ENCODE assay signal across 1 cellular context in the genomic region with DNA sequence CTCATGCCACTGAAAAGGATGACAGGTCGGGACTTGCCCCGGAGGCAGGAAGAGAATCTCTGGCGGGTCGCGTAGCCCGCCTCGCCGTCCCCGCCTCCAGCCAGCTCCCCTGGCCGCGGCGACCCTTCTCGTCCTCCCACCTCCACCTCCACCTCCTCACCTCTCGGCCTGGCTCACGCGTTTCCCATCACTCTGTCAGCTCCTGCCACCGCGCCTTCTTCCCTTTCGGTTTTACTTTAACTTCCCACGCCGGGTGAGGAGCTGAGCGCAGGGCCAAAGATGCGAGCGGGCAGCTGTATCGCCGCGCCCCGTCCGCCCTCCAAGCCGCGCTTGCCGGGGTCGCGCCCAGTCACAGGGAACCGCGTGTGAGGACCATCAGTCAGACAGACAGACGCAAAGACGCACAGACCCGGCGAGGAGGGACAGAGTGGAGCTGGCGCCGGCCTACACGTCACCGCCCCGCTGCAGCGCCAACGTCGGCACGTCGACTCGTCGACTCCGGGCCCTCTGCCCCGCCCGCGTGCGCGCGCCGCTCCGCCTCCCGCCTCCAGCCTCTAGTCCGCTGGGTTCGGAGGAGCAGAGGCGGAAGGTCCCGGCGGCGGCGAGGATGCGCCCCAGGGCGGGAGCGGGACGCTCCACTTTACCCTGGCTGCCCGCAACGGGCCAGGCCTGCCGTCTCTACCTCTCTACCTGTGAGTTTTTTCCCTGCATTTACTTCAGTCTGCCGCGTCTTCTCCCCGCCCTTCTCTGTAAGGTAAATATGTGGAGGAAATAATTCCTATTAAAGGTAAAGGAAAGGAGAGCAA.
TF ChIP-seq lines count a peak whose summit lies in the region.

Gene ASCC3 (minus strand): TSS at position 429 of the 806 bp plus-strand sequence. CDS start 13,332 bp downstream, outside the sequence.

TF ChIP-seq in H1, 55 proteins besides CTCF, POLR2A, EP300 and RAD21 (continued from another document):
- TF ChIP-seq USF2 (IDR thresholded peaks at IDR 0.05; ENCODE audit: low read length) (no peak), CREB1 (IDR thresholded peaks at IDR 0.05) (peak; percentile 97), CEBPB (IDR thresholded peaks at IDR 0.05; ENCODE audit: low read depth, low read length) (no peak), SIRT6 (IDR thresholded peaks at IDR 0.05; ENCODE audit: low read length) (no peak), POLR2AphosphoS5 (IDR thresholded peaks at IDR 0.05; ENCODE audit: low read depth, low read length) (peak; percentile 89), GTF2F1 (IDR thresholded peaks at IDR 0.05; ENCODE audit: borderline replicate concordance, low read depth, low read length) (no peak), ZNF274 (IDR thresholded peaks at IDR 0.05; ENCODE audit: borderline replicate concordance, extremely low read depth, low read length) (no peak), BACH1 (IDR thresholded peaks at IDR 0.05; ENCODE audit: low read length) (no peak), SP4 (IDR thresholded peaks at IDR 0.05; ENCODE audit: low read length) (no peak), SUZ12 (IDR thresholded peaks at IDR 0.05; ENCODE audit: low read length) (no peak), FOSL1 (IDR thresholded peaks at IDR 0.05; ENCODE audit: insufficient read depth, low read depth, low read length) (0 out of 2 replicates have a peak, but pooled peaks have one; percentile 16), YY1 (IDR thresholded peaks at IDR 0.05; ENCODE audit: low read depth, low read length) (no peak), SIN3A (conservative IDR thresholded peaks at IDR 0.05 in 1 of 2, IDR thresholded peaks at IDR 0.05 in 1 of 2; ENCODE audit: low read depth in 1 of 2, low read length in 2 of 2) (0 out of 4 replicates have a peak, but pooled peaks have one; percentile 40 to 51), RXRA (IDR thresholded peaks at IDR 0.05; ENCODE audit: insufficient read depth, low read depth, low read length) (no peak), RBBP5 (IDR thresholded peaks at IDR 0.05; ENCODE audit: borderline replicate concordance, low read depth, low read length) (peak; percentile 96), CHD2 (IDR thresholded peaks at IDR 0.05; ENCODE audit: low read length) (no peak), KDM4A (IDR thresholded peaks at IDR 0.05; ENCODE audit: low read depth, low read length, severe bottlenecking) (peak; percentile 77), CBX5 (IDR thresholded peaks at IDR 0.05; ENCODE audit: low read depth, low read length) (no peak), SRF (IDR thresholded peaks at IDR 0.05; ENCODE audit: low read depth, low read length) (peak; percentile 14; the same call in 1 of the 2 replicates), HDAC6 (IDR thresholded peaks at IDR 0.05; ENCODE audit: low read depth, low read length) (no peak), BRCA1 (IDR thresholded peaks at IDR 0.05; ENCODE audit: low read depth, low read length) (no peak), POU5F1 (IDR thresholded peaks at IDR 0.05; ENCODE audit: low read depth, low read length) (no peak), CHD1 (IDR thresholded peaks at IDR 0.05; ENCODE audit: low read depth, low read length) (no peak), JUND (IDR thresholded peaks at IDR 0.05; ENCODE audit: low read length) (no peak), NRF1 (IDR thresholded peaks at IDR 0.05; ENCODE audit: low read depth, low read length) (no peak), BCL11A (IDR thresholded peaks at IDR 0.05; ENCODE audit: low read depth in 2 of 2, low read length in 2 of 2) (no peak), ASH2L (IDR thresholded peaks at IDR 0.05; ENCODE audit: low read length) (peak; percentile 99), SAP30 (IDR thresholded peaks at IDR 0.05; ENCODE audit: insufficient read depth, insufficient replicate concordance, low read length) (peak; percentile 25), KDM5A (IDR thresholded peaks at IDR 0.05; ENCODE audit: low read length) (peak; percentile 38; the same call in 1 of the 2 replicates), TBP (IDR thresholded peaks at IDR 0.05; ENCODE audit: low read depth, low read length) (peak; percentile 77; the same call in 1 of the 2 replicates), RFX5 (IDR thresholded peaks at IDR 0.05; ENCODE audit: borderline replicate concordance, low read depth, low read length) (no peak), E2F6 (IDR thresholded peaks at IDR 0.05) (peak; percentile 96), MAFK (IDR thresholded peaks at IDR 0.05; ENCODE audit: low read depth, low read length) (no peak), JUN (IDR thresholded peaks at IDR 0.05; ENCODE audit: low read depth, low read length) (no peak), CHD7 (IDR thresholded peaks at IDR 0.05; ENCODE audit: insufficient replicate concordance, low read length) (no peak), TAF7 (optimal IDR thresholded peaks at IDR 0.05; ENCODE audit: borderline replicate concordance, low read depth, low read length) (peak; percentile 59), EGR1 (IDR thresholded peaks at IDR 0.05; ENCODE audit: borderline replicate concordance, low read depth, low read length) (no peak), TCF12 (IDR thresholded peaks at IDR 0.05; ENCODE audit: low read depth, low read length) (no peak), HDAC2 (IDR thresholded peaks at IDR 0.05; ENCODE audit: borderline replicate concordance in 1 of 2, low read depth in 2 of 2, low read length in 2 of 2) (peak in 1 of 2 experiments; percentile 62; a peak in 1 of 4 replicates), CTBP2 (IDR thresholded peaks at IDR 0.05; ENCODE audit: borderline replicate concordance, insufficient read depth, insufficient read length, low read length) (no peak), SP1 (IDR thresholded peaks at IDR 0.05; ENCODE audit: low read depth, low read length) (no peak), PHF8 (conservative IDR thresholded peaks at IDR 0.05; ENCODE audit: low read depth, low read length) (peak; percentile 77), TAF1 (IDR thresholded peaks at IDR 0.05; ENCODE audit: low read depth, low read length) (peak; percentile 87), ATF3 (IDR thresholded peaks at IDR 0.05; ENCODE audit: insufficient read depth, low read depth, low read length) (no peak), GABPA (IDR thresholded peaks at IDR 0.05; ENCODE audit: borderline replicate concordance, insufficient read depth, low read length) (no peak), CBX8 (IDR thresholded peaks at IDR 0.05; ENCODE audit: borderline replicate concordance, low read depth, low read length) (no peak), SIX5 (IDR thresholded peaks at IDR 0.05; ENCODE audit: low read depth, low read length) (no peak), EZH2 (IDR thresholded peaks at IDR 0.05; ENCODE audit: low read depth, low read length, severe bottlenecking) (no peak), NANOG (IDR thresholded peaks at IDR 0.05; ENCODE audit: insufficient read depth, low read depth, low read length, poor library complexity, severe bottlenecking) (no peak), KDM1A (IDR thresholded peaks at IDR 0.05; ENCODE audit: borderline replicate concordance, low read length) (no peak; the same call in 1 of the 2 replicates), RNF2 (IDR thresholded peaks at IDR 0.05; ENCODE audit: borderline replicate concordance, low read depth, low read length, missing control alignments, poor library complexity, severe bottlenecking) (no peak)
- TF ChIP-seq, protein P1, sequence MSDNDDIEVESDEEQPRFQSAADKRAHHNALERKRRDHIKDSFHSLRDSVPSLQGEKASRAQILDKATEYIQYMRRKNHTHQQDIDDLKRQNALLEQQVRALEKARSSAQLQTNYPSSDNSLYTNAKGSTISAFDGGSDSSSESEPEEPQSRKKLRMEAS (IDR thresholded peaks at IDR 0.05), result peak; percentile 92
- TF ChIP-seq, protein P2, sequence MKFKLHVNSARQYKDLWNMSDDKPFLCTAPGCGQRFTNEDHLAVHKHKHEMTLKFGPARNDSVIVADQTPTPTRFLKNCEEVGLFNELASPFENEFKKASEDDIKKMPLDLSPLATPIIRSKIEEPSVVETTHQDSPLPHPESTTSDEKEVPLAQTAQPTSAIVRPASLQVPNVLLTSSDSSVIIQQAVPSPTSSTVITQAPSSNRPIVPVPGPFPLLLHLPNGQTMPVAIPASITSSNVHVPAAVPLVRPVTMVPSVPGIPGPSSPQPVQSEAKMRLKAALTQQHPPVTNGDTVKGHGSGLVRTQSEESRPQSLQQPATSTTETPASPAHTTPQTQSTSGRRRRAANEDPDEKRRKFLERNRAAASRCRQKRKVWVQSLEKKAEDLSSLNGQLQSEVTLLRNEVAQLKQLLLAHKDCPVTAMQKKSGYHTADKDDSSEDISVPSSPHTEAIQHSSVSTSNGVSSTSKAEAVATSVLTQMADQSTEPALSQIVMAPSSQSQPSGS (IDR thresholded peaks at IDR 0.05; ENCODE audit: low read length), result no peak
